Comparison of ENCODE assay signal across 19 cellular contexts in the genomic region with DNA sequence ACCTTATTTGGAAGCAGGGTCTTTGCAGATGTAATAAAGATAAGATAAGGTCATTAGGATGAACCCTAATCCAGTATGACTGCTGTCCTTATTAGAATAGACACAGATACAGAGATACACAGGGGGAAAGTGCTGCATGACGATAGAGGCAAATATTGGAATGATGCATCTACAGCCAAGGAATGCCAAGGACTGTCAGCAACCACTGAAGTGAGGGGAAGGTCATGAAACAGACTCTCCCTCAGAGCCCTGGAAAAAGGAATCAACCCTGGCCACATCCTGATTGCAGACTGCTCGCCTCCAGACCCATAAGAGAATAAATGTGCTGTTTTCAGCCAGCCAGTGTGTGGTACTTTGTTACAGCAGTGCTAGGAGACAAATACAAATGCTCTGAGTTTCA.
"Had no signal": no experiment of that assay in that cellular context is flagged by ENCODE, and none has a peak within 500 bp of the region (broad histone marks: within the 10 kb centered on the region; RNA-seq: fewer than 3 reads in every experiment).

No MANE protein-coding gene starts in this region.

- H3K4me3 ChIP-seq: gastroesophageal sphincter, lower lobe of right lung, sigmoid colon, upper lobe of right lung had no signal

- H3K9me3 ChIP-seq: gastroesophageal sphincter, lower lobe of right lung, sigmoid colon, upper lobe of right lung had no signal

- H3K27me3 ChIP-seq: gastroesophageal sphincter, sigmoid colon, upper lobe of right lung had no signal

- H3K4me1 Mint-ChIP-seq: activated CD4-positive, alpha-beta memory T cell treated with anti-CD3 and anti-CD28 coated beads, Interleukin-2, amount 10 ng/mL, durations not matched to agents 7 days and 5 days; central memory CD8-positive, alpha-beta T cell had no signal

- H3K36me3 Mint-ChIP-seq: natural killer cell had no signal

- ATAC-seq: activated T-cell treated with anti-CD3 and anti-CD28 coated beads, Interleukin-2, amount 50 U/mL, for 72 hours; gastroesophageal sphincter; lower lobe of right lung; natural killer cell; stimulated activated naive CD8-positive, alpha-beta T cell treated with anti-CD3 and anti-CD28 coated beads, Interleukin-15, Interleukin-2, amounts not matched to agents 100 U/mL and 50 U/mL, for 24 hours; upper lobe of right lung had no signal

- DNase-seq: activated CD4-positive, alpha-beta memory T cell treated with anti-CD3 and anti-CD28 coated beads, Interleukin-2, amount 10 ng/mL, durations not matched to agents 7 days and 5 days; activated CD4-positive, alpha-beta T cell treated with anti-CD3 and anti-CD28 coated beads for 1 hour; activated CD8-positive, alpha-beta memory T cell treated with anti-CD3 and anti-CD28 coated beads, Interleukin-2, amount 50 U/mL, for 4 hours; activated naive CD4-positive, alpha-beta T cell; activated T-cell treated with anti-CD3 and anti-CD28 coated beads, Interleukin-2, amount 50 U/mL, for 72 hours; effector memory CD4-positive, alpha-beta T cell; hippocampal formation; kidney glomerular epithelial cell; lower lobe of right lung; natural killer cell; nucleus accumbens; sigmoid colon; stimulated activated CD4-positive, alpha-beta T cell treated with anti-CD3 and anti-CD28 coated beads, Interleukin-12 subunit alpha, Interleukin-12 subunit beta, amount 100 ng/mL, for 4 hours; stimulated activated naive CD8-positive, alpha-beta T cell treated with anti-CD3 and anti-CD28 coated beads, Interleukin-15, Interleukin-2, amounts not matched to agents 100 U/mL and 50 U/mL, for 24 hours; T1000; upper lobe of right lung had no signal

- H3K9me3 Mint-ChIP-seq: activated CD4-positive, alpha-beta memory T cell treated with anti-CD3 and anti-CD28 coated beads, Interleukin-2, amount 10 ng/mL, durations not matched to agents 7 days and 5 days; activated T-cell treated with anti-CD3 and anti-CD28 coated beads, Interleukin-2, amount 50 U/mL, for 72 hours; central memory CD8-positive, alpha-beta T cell; natural killer cell had no signal

- H3K27me3 Mint-ChIP-seq: activated CD4-positive, alpha-beta memory T cell treated with anti-CD3 and anti-CD28 coated beads, Interleukin-2, amount 10 ng/mL, durations not matched to agents 7 days and 5 days; central memory CD8-positive, alpha-beta T cell; progenitor cell of endocrine pancreas had no signal

- H3K4me1 ChIP-seq: gastroesophageal sphincter, lower lobe of right lung, sigmoid colon, upper lobe of right lung had no signal

- H3K4me3 Mint-ChIP-seq: activated CD4-positive, alpha-beta memory T cell treated with anti-CD3 and anti-CD28 coated beads, Interleukin-2, amount 10 ng/mL, durations not matched to agents 7 days and 5 days; activated T-cell treated with anti-CD3 and anti-CD28 coated beads, Interleukin-2, amount 50 U/mL, for 72 hours; central memory CD8-positive, alpha-beta T cell; natural killer cell had no signal

- H3K27ac ChIP-seq: gastroesophageal sphincter, lower lobe of right lung, sigmoid colon, upper lobe of right lung had no signal

- H3K27ac Mint-ChIP-seq: activated CD4-positive, alpha-beta memory T cell treated with anti-CD3 and anti-CD28 coated beads, Interleukin-2, amount 10 ng/mL, durations not matched to agents 7 days and 5 days; activated T-cell treated with anti-CD3 and anti-CD28 coated beads, Interleukin-2, amount 50 U/mL, for 72 hours; natural killer cell; progenitor cell of endocrine pancreas had no signal
